In genomic region chr3:66998075-66998898, GRCh38 we compare ENCODE assay signal across 1 cellular context.
TF ChIP-seq lines count a peak whose summit lies in the region.

Gene KBTBD8, plus strand, starts transcription at chr3:66998307. Its CDS starts 49 bp downstream, at chr3:66998356.

TF ChIP-seq in HepG2, 621 proteins besides CTCF, POLR2A, EP300 and RAD21 (continued from another document and continues in another):
- TF ChIP-seq ZNF580 (CRISPR knock-in tag; IDR thresholded peaks at IDR 0.05; ENCODE audit: borderline replicate concordance, low read depth) (peak; percentile 28; the same call in 1 of the 2 replicates), PAF1 (CRISPR knock-in tag; IDR thresholded peaks at IDR 0.05) (no peak), E2F5 (CRISPR knock-in tag; conservative IDR thresholded peaks at IDR 0.05) (no peak), HHEX (CRISPR knock-in tag; IDR thresholded peaks at IDR 0.05) (no peak), GTF2F1 (IDR thresholded peaks at IDR 0.05; ENCODE audit: low read length) (no peak), HOXA3 (CRISPR knock-in tag; IDR thresholded peaks at IDR 0.05) (no peak; the same call in 1 of the 2 replicates), HNRNPUL1 (IDR thresholded peaks at IDR 0.05; ENCODE audit: low read depth, low read length) (no peak), ZNF792 (CRISPR knock-in tag; IDR thresholded peaks at IDR 0.05) (no peak), ZBTB46 (CRISPR knock-in tag; IDR thresholded peaks at IDR 0.05; ENCODE audit: borderline replicate concordance) (no peak), PTBP1 (IDR thresholded peaks at IDR 0.05; ENCODE audit: low read depth, low read length, poor library complexity, severe bottlenecking) (peak; percentile 49), HMG20B (CRISPR knock-in tag; conservative IDR thresholded peaks at IDR 0.05) (no peak), NONO (IDR thresholded peaks at IDR 0.05) (no peak), NONO (CRISPR knock-in tag; conservative IDR thresholded peaks at IDR 0.05) (peak; percentile 72; the same call in 1 of the 2 replicates), SOX6 (IDR thresholded peaks at IDR 0.05) (no peak), SOX6 (CRISPR knock-in tag; IDR thresholded peaks at IDR 0.05) (0 out of 2 replicates have a peak, but pooled peaks have one; percentile 8), NCOR1 (IDR thresholded peaks at IDR 0.05; ENCODE audit: borderline replicate concordance, low read length) (no peak), ZNF788 (CRISPR knock-in tag; IDR thresholded peaks at IDR 0.05; ENCODE audit: borderline replicate concordance) (no peak), THRA (CRISPR knock-in tag; IDR thresholded peaks at IDR 0.05; ENCODE audit: borderline replicate concordance) (no peak), CHCHD3 (CRISPR knock-in tag; IDR thresholded peaks at IDR 0.05) (no peak), DBP (CRISPR knock-in tag; IDR thresholded peaks at IDR 0.05; ENCODE audit: not compliant biosample characterization) (no peak), MIER3 (CRISPR knock-in tag; IDR thresholded peaks at IDR 0.05; ENCODE audit: borderline replicate concordance) (no peak), ZSCAN22 (CRISPR knock-in tag; IDR thresholded peaks at IDR 0.05) (no peak), ZKSCAN8 (CRISPR knock-in tag; IDR thresholded peaks at IDR 0.05; ENCODE audit: borderline replicate concordance) (no peak), PITX1 (CRISPR knock-in tag; IDR thresholded peaks at IDR 0.05) (peak; percentile 14; the same call in 1 of the 2 replicates), SMYD3 (CRISPR knock-in tag; IDR thresholded peaks at IDR 0.05) (no peak), FOXP4 (CRISPR knock-in tag; IDR thresholded peaks at IDR 0.05) (no peak), ZNF773 (CRISPR knock-in tag; IDR thresholded peaks at IDR 0.05; ENCODE audit: borderline replicate concordance) (no peak), RBM22 (optimal IDR thresholded peaks at IDR 0.05; ENCODE audit: low read length) (no peak), ZNF574 (CRISPR knock-in tag; IDR thresholded peaks at IDR 0.05) (peak; percentile 54; the same call in 1 of the 2 replicates), ZNF639 (CRISPR knock-in tag; conservative IDR thresholded peaks at IDR 0.05) (no peak), NBN (conservative IDR thresholded peaks at IDR 0.05) (no peak), RCOR2 (CRISPR knock-in tag; IDR thresholded peaks at IDR 0.05) (no peak), ZNF770 (CRISPR knock-in tag; IDR thresholded peaks at IDR 0.05) (no peak; the same call in 1 of the 2 replicates), PRDM15 (CRISPR knock-in tag; IDR thresholded peaks at IDR 0.05) (no peak), ZFP91 (CRISPR knock-in tag; IDR thresholded peaks at IDR 0.05; ENCODE audit: borderline replicate concordance) (peak; percentile 57; the same call in 1 of the 2 replicates), NR2F6 (IDR thresholded peaks at IDR 0.05) (no peak), NR2F6 (CRISPR knock-in tag; IDR thresholded peaks at IDR 0.05) (no peak), ZNF672 (CRISPR knock-in tag; IDR thresholded peaks at IDR 0.05) (no peak), ZNF616 (CRISPR knock-in tag; IDR thresholded peaks at IDR 0.05; ENCODE audit: low read depth) (no peak), ZSCAN5A (CRISPR knock-in tag; IDR thresholded peaks at IDR 0.05; ENCODE audit: borderline replicate concordance) (no peak), ISX (CRISPR knock-in tag; conservative IDR thresholded peaks at IDR 0.05) (no peak)
